ENCODE assay signal across 9 cellular contexts in the genomic region with DNA sequence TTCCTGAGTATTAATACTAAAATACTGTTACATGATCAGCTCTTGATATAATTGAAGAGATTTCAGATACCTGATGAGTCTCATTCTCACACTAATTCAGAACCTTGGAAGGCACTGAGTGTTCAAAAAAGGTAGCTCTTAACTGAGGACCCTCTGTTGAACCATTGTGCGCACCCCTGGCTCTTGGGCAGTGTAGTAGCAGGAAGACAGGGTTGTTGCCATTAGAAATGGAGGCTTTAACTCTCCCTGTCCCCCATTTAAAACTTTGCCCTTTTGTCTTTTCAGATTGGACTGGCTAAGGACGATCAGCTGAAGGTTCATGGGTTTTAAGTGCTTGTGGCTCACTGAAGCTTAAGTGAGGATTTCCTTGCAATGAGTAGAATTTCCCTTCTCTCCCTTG. TPM values are rescaled to one million over a fixed set of nuclear protein-coding genes. Genes with fewer than 3 reads are reported as not detected.
A peak's percentile ranks its signal among the peaks of the same experiment; 100 is the strongest.
DNase-seq lines count a peak whose midpoint lies in the region; FAIRE-seq lines count a peak whose summit lies in the region.
"Had no signal": no experiment of that assay in that cellular context is flagged by ENCODE, and none has a peak within 500 bp of the region (broad histone marks: within the 10 kb centered on the region; RNA-seq: fewer than 3 reads in every experiment).

No MANE protein-coding gene starts in this region.

- DNase-seq in activated CD4-positive, alpha-beta T cell treated with anti-CD3 and anti-CD28 coated beads, Interleukin-2, amount 10 ng/mL, durations not matched to agents 24 days and 14 days = peak; percentile 55
- no peak for DNase-seq in activated CD4-positive, alpha-beta T cell treated with anti-CD3 and anti-CD28 coated beads for 1 hour
- DNase-seq in activated naive CD8-positive, alpha-beta T cell treated with anti-CD3 and anti-CD28 coated beads for 36 hours = no peak
- DNase-seq in immature natural killer cell (peak in 1 of 3 donors; percentile 21), kidney glomerular epithelial cell (lab: John Stamatoyannopoulos, UW) (no peak), urothelium cell line (ENCODE audit: low spot score) (no peak)
- DNase-seq in stimulated activated CD4-positive, alpha-beta T cell treated with anti-CD3 and anti-CD28 coated beads, Interleukin-2, amount 100 ng/mL, for 48 hours = no peak

- no peaks in the 10 kb centered on the region for H3K9me3 ChIP-seq in subcutaneous abdominal adipose tissue (ENCODE audit: control insufficient read depth in 5 of 5, low read length in 5 of 5)

- no peak overlapping the region for H3K27ac Mint-ChIP-seq in activated CD4-positive, alpha-beta T cell treated with anti-CD3 and anti-CD28 coated beads, Interleukin-2, amount 10 ng/mL, durations not matched to agents 24 days and 14 days
- peak overlapping the region; percentile 99 for H3K27ac Mint-ChIP-seq in activated naive CD8-positive, alpha-beta T cell treated with anti-CD3 and anti-CD28 coated beads for 36 hours
- H3K27ac Mint-ChIP-seq in immature natural killer cell = peak overlapping the region; percentile 94 to 100 (median 99)

- no peaks in the 10 kb centered on the region for H3K27me3 Mint-ChIP-seq in activated CD4-positive, alpha-beta T cell treated with anti-CD3 and anti-CD28 coated beads, Interleukin-2, amount 10 ng/mL, durations not matched to agents 24 days and 14 days
- peaks cover 7% of the 10 kb centered on the region for H3K27me3 Mint-ChIP-seq in activated naive CD8-positive, alpha-beta T cell treated with anti-CD3 and anti-CD28 coated beads for 36 hours
- peaks cover 44 to 50% (median 50%) of the 10 kb centered on the region in 3 donors for H3K27me3 Mint-ChIP-seq in immature natural killer cell (ENCODE audit: low read depth in 3 of 3)

- H3K36me3 ChIP-seq in subcutaneous abdominal adipose tissue (ENCODE audit: control insufficient read depth in 5 of 5, insufficient read depth in 5 of 5, low read length in 5 of 5) = peaks cover 29 to 61% (median 56%) of the 10 kb centered on the region in 5 donors

- H3K4me1 Mint-ChIP-seq in activated CD4-positive, alpha-beta T cell treated with anti-CD3 and anti-CD28 coated beads, Interleukin-2, amount 10 ng/mL, durations not matched to agents 24 days and 14 days = peaks cover 38% of the 10 kb centered on the region
- peaks cover 22% of the 10 kb centered on the region for H3K4me1 Mint-ChIP-seq in activated naive CD8-positive, alpha-beta T cell treated with anti-CD3 and anti-CD28 coated beads for 36 hours
- H3K4me1 Mint-ChIP-seq in immature natural killer cell = peaks cover 37 to 48% of the 10 kb centered on the region in 2 donors

- H3K4me1 ChIP-seq in subcutaneous abdominal adipose tissue (ENCODE audit: control insufficient read depth in 5 of 5, insufficient read depth in 5 of 5, low read length in 5 of 5) = peaks cover 3 to 37% (median 29%) of the 10 kb centered on the region in 5 donors

- H3K4me3 Mint-ChIP-seq in activated CD4-positive, alpha-beta T cell treated with anti-CD3 and anti-CD28 coated beads, Interleukin-2, amount 10 ng/mL, durations not matched to agents 24 days and 14 days = peak overlapping the region; percentile 97
- peak overlapping the region; percentile 87 for H3K4me3 Mint-ChIP-seq in activated naive CD8-positive, alpha-beta T cell treated with anti-CD3 and anti-CD28 coated beads for 36 hours
- peak overlapping the region; percentile 85 to 98 (median 97) for H3K4me3 Mint-ChIP-seq in immature natural killer cell

- no peak for FAIRE-seq in urothelium cell line (lab: Jason Lieb, UNC)
- FAIRE-seq: colon had no signal

- H3K27ac ChIP-seq in subcutaneous abdominal adipose tissue (ENCODE audit: low read depth, low read length) = peak overlapping the region; percentile 100

- peak overlapping the region in 4 of 5 donors; percentile 90 to 95 (median 93) for H3K9ac ChIP-seq in subcutaneous abdominal adipose tissue (ENCODE audit: low read length in 5 of 5)

- peak overlapping the region; percentile 81 to 95 (median 83) for H3K4me3 ChIP-seq in subcutaneous abdominal adipose tissue (ENCODE audit: low read depth in 1 of 5, low read length in 5 of 5)

- no peaks in the 10 kb centered on the region for H3K27me3 ChIP-seq in subcutaneous abdominal adipose tissue (ENCODE audit: control insufficient read depth in 5 of 5, insufficient read depth in 4 of 5, low read length in 5 of 5)

- no peaks in the 10 kb centered on the region for H3K9me3 Mint-ChIP-seq in activated CD4-positive, alpha-beta T cell treated with anti-CD3 and anti-CD28 coated beads, Interleukin-2, amount 10 ng/mL, durations not matched to agents 24 days and 14 days
- H3K9me3 Mint-ChIP-seq in activated naive CD8-positive, alpha-beta T cell treated with anti-CD3 and anti-CD28 coated beads for 36 hours = no peaks in the 10 kb centered on the region
- peaks cover 0 to 2% (median 0%) of the 10 kb centered on the region in 6 donors for H3K9me3 Mint-ChIP-seq in immature natural killer cell

- peaks cover 52% of the 10 kb centered on the region for H3K36me3 Mint-ChIP-seq in activated CD4-positive, alpha-beta T cell treated with anti-CD3 and anti-CD28 coated beads, Interleukin-2, amount 10 ng/mL, durations not matched to agents 24 days and 14 days (ENCODE audit: low read depth)
- peaks cover 45% of the 10 kb centered on the region for H3K36me3 Mint-ChIP-seq in activated naive CD8-positive, alpha-beta T cell treated with anti-CD3 and anti-CD28 coated beads for 36 hours
- peaks cover 17 to 44% (median 38%) of the 10 kb centered on the region in 3 donors for H3K36me3 Mint-ChIP-seq in immature natural killer cell

- intact Hi-C loops in activated CD4-positive, alpha-beta T cell treated with anti-CD3 and anti-CD28 coated beads, Interleukin-2, amount 10 ng/mL, durations not matched to agents 24 days and 14 days (cut with micrococcal nuclease) = no loop called here

RNA-seq across cellular contexts. Expression of a gene that starts 1.8 kb away (rescaled TPM):
- 837 and 858 TPM in 2 replicates for total RNA-seq in activated CD4-positive, alpha-beta T cell treated with anti-CD3 and anti-CD28 coated beads, Interleukin-2, amount 10 ng/mL, durations not matched to agents 24 days and 14 days
- total RNA-seq in activated naive CD8-positive, alpha-beta T cell treated with anti-CD3 and anti-CD28 coated beads for 36 hours = 1,000 to 10,000 TPM; 1,196 to 1,277 TPM
- polyA plus RNA-seq in immature natural killer cell = 1,000 to 10,000 TPM in 1 of 3 donors, 100 to 1,000 TPM in 2; 639 to 1,260 (median 915) TPM

RNA-seq across cellular contexts. Expression of a gene that starts 21.6 kb away (rescaled TPM):
- total RNA-seq in activated CD4-positive, alpha-beta T cell treated with anti-CD3 and anti-CD28 coated beads, Interleukin-2, amount 10 ng/mL, durations not matched to agents 24 days and 14 days = not detected in 2 replicates
- not detected for total RNA-seq in activated naive CD8-positive, alpha-beta T cell treated with anti-CD3 and anti-CD28 coated beads for 36 hours
- not detected for polyA plus RNA-seq in immature natural killer cell

RNA-seq across cellular contexts. Expression of a gene that starts 43.9 kb away (rescaled TPM):
- 0.02 and 0.05 TPM in 2 replicates for total RNA-seq in activated CD4-positive, alpha-beta T cell treated with anti-CD3 and anti-CD28 coated beads, Interleukin-2, amount 10 ng/mL, durations not matched to agents 24 days and 14 days
- total RNA-seq in activated naive CD8-positive, alpha-beta T cell treated with anti-CD3 and anti-CD28 coated beads for 36 hours = under 1 TPM in 1 of 2 experiments, not detected in 1; 0.08 TPM
- not detected for polyA plus RNA-seq in immature natural killer cell
